ENCODE assay signal across 33 cellular contexts in genomic region chr18:22626771-22627170, GRCh38.
"Had no signal": no experiment of that assay in that cellular context is flagged by ENCODE, and none has a peak within 500 bp of the region (broad histone marks: within the 10 kb centered on the region; RNA-seq: fewer than 3 reads in every experiment).

No MANE protein-coding gene starts in this region.

- H3K4me1 ChIP-seq: body of pancreas, breast epithelium had no signal

- H3K4me1 Mint-ChIP-seq: activated B cell treated with CpG ODN at 0.5 μM for 24 hours; activated CD4-positive, alpha-beta T cell treated with anti-CD3 and anti-CD28 coated beads, Interleukin-2, amount 10 ng/mL, durations not matched to agents 24 days and 14 days; activated naive CD8-positive, alpha-beta T cell treated with anti-CD3 and anti-CD28 coated beads for 36 hours; activated T-helper 17 cell treated with anti-CD3 and anti-CD28 coated beads, Interleukin-2, amount 50 U/mL, for 72 hours; T-cell; T-helper 17 cell had no signal

- H3K9me3 ChIP-seq: adrenal gland, body of pancreas, breast epithelium had no signal

- H3K4me3 ChIP-seq: adrenal gland, body of pancreas, breast epithelium had no signal

- H3K36me3 Mint-ChIP-seq: activated CD4-positive, alpha-beta memory T cell treated with anti-CD3 and anti-CD28 coated beads for 36 hours; activated naive CD4-positive, alpha-beta T cell treated with anti-CD3 and anti-CD28 coated beads, Interleukin-2, amount 50 U/mL, for 72 hours; activated naive CD8-positive, alpha-beta T cell treated with anti-CD3 and anti-CD28 coated beads for 36 hours; T-cell had no signal

- DNase-seq: activated B cell treated with CpG ODN at 0.5 μM for 24 hours; activated CD4-positive, alpha-beta memory T cell treated with anti-CD3 and anti-CD28 coated beads for 36 hours; activated CD4-positive, alpha-beta T cell treated with anti-CD3 and anti-CD28 coated beads for 4 hours; activated CD4-positive, alpha-beta T cell treated with anti-CD3 and anti-CD28 coated beads, Interleukin-2, amount 10 ng/mL, durations not matched to agents 24 days and 14 days; activated CD4-positive, alpha-beta T cell treated with anti-CD3 and anti-CD28 coated beads, Interleukin-2, amount 50 U/mL, for 1 hour; activated CD4-positive, alpha-beta T cell treated with anti-CD3 and anti-CD28 coated beads, Interleukin-2, amount 50 U/mL, for 4 hours; activated CD4-positive, CD25-positive, alpha-beta regulatory T cell treated with anti-CD3 and anti-CD28 coated beads, Interleukin-2, amount 50 U/mL, for 72 hours; activated CD8-positive, alpha-beta memory T cell treated with anti-CD3 and anti-CD28 coated beads, Interleukin-2, amount 50 U/mL, for 4 hours; activated CD8-positive, alpha-beta T cell treated with anti-CD3 and anti-CD28 coated beads for 36 hours; activated effector memory CD4-positive, alpha-beta T cell treated with anti-CD3 and anti-CD28 coated beads, Interleukin-2, amount 50 U/mL, for 16 hours; activated gamma-delta T cell treated with Interleukin-2 at 50 U/mL for 16 hours; activated naive CD4-positive, alpha-beta T cell; activated naive CD4-positive, alpha-beta T cell treated with anti-CD3 and anti-CD28 coated beads for 36 hours; activated naive CD4-positive, alpha-beta T cell treated with anti-CD3 and anti-CD28 coated beads, Interleukin-2, amount 50 U/mL, for 16 hours; activated naive CD8-positive, alpha-beta T cell treated with anti-CD3 and anti-CD28 coated beads for 36 hours; activated T-cell treated with anti-CD3 and anti-CD28 coated beads for 4 hours; activated T-cell treated with anti-CD3 and anti-CD28 coated beads, Interleukin-2, amount 50 U/mL, for 1 hour; activated T-cell treated with anti-CD3 and anti-CD28 coated beads, Interleukin-2, amount 50 U/mL, for 4 hours; activated T-cell treated with anti-CD3 and anti-CD28 coated beads, Interleukin-2, amount 50 U/mL, for 72 hours; adrenal gland; amniotic stem cell; aorta; body of pancreas; brain microvascular endothelial cell; central memory CD4-positive, alpha-beta T cell; T-cell; T-helper 17 cell; T1000 had no signal

- H3K27ac Mint-ChIP-seq: activated B cell treated with CpG ODN at 0.5 μM for 24 hours; activated CD4-positive, alpha-beta memory T cell treated with anti-CD3 and anti-CD28 coated beads for 36 hours; activated CD4-positive, alpha-beta T cell treated with anti-CD3 and anti-CD28 coated beads, Interleukin-2, amount 10 ng/mL, durations not matched to agents 24 days and 14 days; activated CD8-positive, alpha-beta T cell treated with anti-CD3 and anti-CD28 coated beads for 36 hours; activated naive CD4-positive, alpha-beta T cell treated with anti-CD3 and anti-CD28 coated beads for 36 hours; activated naive CD4-positive, alpha-beta T cell treated with anti-CD3 and anti-CD28 coated beads, Interleukin-2, amount 50 U/mL, for 72 hours; activated naive CD8-positive, alpha-beta T cell treated with anti-CD3 and anti-CD28 coated beads for 36 hours; activated T-cell treated with anti-CD3 and anti-CD28 coated beads, Interleukin-2, amount 50 U/mL, for 72 hours; activated T-helper 1 cell treated with anti-CD3 and anti-CD28 coated beads, Interleukin-12 subunit alpha, Interleukin-12 subunit beta, Interleukin-2, Interleukin-4 antibody, amounts not matched to agents 30 ng/mL and 10 ng/mL and 1 ng/mL, durations not matched to agents 14 hours and 24 hours and 36 hours; activated T-helper 17 cell treated with anti-CD3 and anti-CD28 coated beads, Interleukin-2, amount 50 U/mL, for 72 hours; T-cell; T-helper 17 cell had no signal

- H3K4me3 Mint-ChIP-seq: activated B cell treated with CpG ODN at 0.5 μM for 24 hours; activated CD4-positive, alpha-beta memory T cell treated with anti-CD3 and anti-CD28 coated beads for 36 hours; activated CD4-positive, alpha-beta T cell treated with anti-CD3 and anti-CD28 coated beads, Interleukin-2, amount 10 ng/mL, durations not matched to agents 24 days and 14 days; activated CD8-positive, alpha-beta T cell treated with anti-CD3 and anti-CD28 coated beads for 36 hours; activated naive CD4-positive, alpha-beta T cell treated with anti-CD3 and anti-CD28 coated beads for 36 hours; activated naive CD8-positive, alpha-beta T cell treated with anti-CD3 and anti-CD28 coated beads for 36 hours; activated T-cell treated with anti-CD3 and anti-CD28 coated beads, Interleukin-2, amount 50 U/mL, for 4 hours; activated T-cell treated with anti-CD3 and anti-CD28 coated beads, Interleukin-2, amount 50 U/mL, for 72 hours; activated T-helper 1 cell treated with anti-CD3 and anti-CD28 coated beads, Interleukin-12 subunit alpha, Interleukin-12 subunit beta, Interleukin-2, Interleukin-4 antibody, amounts not matched to agents 30 ng/mL and 10 ng/mL and 1 ng/mL, durations not matched to agents 14 hours and 24 hours and 36 hours; activated T-helper 17 cell treated with anti-CD3 and anti-CD28 coated beads, Interleukin-2, amount 50 U/mL, for 72 hours; T-cell; T-helper 17 cell had no signal

- H3K27me3 Mint-ChIP-seq: activated B cell treated with CpG ODN at 0.5 μM for 24 hours; activated CD4-positive, alpha-beta memory T cell treated with anti-CD3 and anti-CD28 coated beads for 36 hours; activated CD4-positive, alpha-beta T cell treated with anti-CD3 and anti-CD28 coated beads, Interleukin-2, amount 10 ng/mL, durations not matched to agents 24 days and 14 days; activated T-helper 17 cell treated with anti-CD3 and anti-CD28 coated beads, Interleukin-2, amount 50 U/mL, for 72 hours; T-helper 17 cell had no signal

- ATAC-seq: activated CD8-positive, alpha-beta T cell treated with anti-CD3 and anti-CD28 coated beads for 36 hours; activated naive CD4-positive, alpha-beta T cell treated with anti-CD3 and anti-CD28 coated beads, Interleukin-2, amount 50 U/mL, for 72 hours; activated T-cell treated with anti-CD3 and anti-CD28 coated beads, Interleukin-2, amount 50 U/mL, for 4 hours; activated T-cell treated with anti-CD3 and anti-CD28 coated beads, Interleukin-2, amount 50 U/mL, for 72 hours; activated T-helper 17 cell treated with anti-CD3 and anti-CD28 coated beads, Interleukin-2, amount 50 U/mL, for 72 hours; body of pancreas; T-cell; T-helper 17 cell had no signal

- H3K27ac ChIP-seq: adrenal gland, body of pancreas, brain microvascular endothelial cell, breast epithelium, VCaP had no signal

- H3K27me3 ChIP-seq: adrenal gland, body of pancreas, brain microvascular endothelial cell, breast epithelium had no signal

- H3K9me3 Mint-ChIP-seq: activated naive CD4-positive, alpha-beta T cell treated with anti-CD3 and anti-CD28 coated beads for 36 hours; activated naive CD8-positive, alpha-beta T cell treated with anti-CD3 and anti-CD28 coated beads for 36 hours had no signal

- H3K36me3 ChIP-seq: adrenal gland, brain microvascular endothelial cell, breast epithelium had no signal
